ENCODE assay signal across 8 cellular contexts in genomic region chr6:5302995-5303622, GRCh38. TPM values are rescaled to one million over a fixed set of nuclear protein-coding genes. Genes with fewer than 3 reads are reported as not detected.
DNase-seq lines count a peak whose midpoint lies in the region; ATAC-seq and TF ChIP-seq lines count a peak whose summit lies in the region.

No MANE protein-coding gene starts in this region.

- no peaks in the 10 kb centered on the region for H3K27me3 ChIP-seq in kidney epithelial cell (ENCODE audit: control insufficient read depth, insufficient read depth, low read length)

- H3K4me3 ChIP-seq in kidney epithelial cell (ENCODE audit: low read depth, low read length): no peak overlapping the region

- no peaks in the 10 kb centered on the region for H3K36me3 ChIP-seq in kidney epithelial cell (ENCODE audit: control insufficient read depth, insufficient read depth, low read length)

- peak overlapping the region; percentile 24; the same call in 1 of the 2 replicates for H3K27ac ChIP-seq in C4-2B

- DNase-seq in SK-N-DZ (ENCODE audit: low spot score) (peak; percentile 26), amniotic epithelial cell (ENCODE audit: low read depth) (peak; percentile 40), kidney epithelial cell (ENCODE audit: low read depth) (no peak), SHP77 treated with DMSO at 0.1 percent for 48 hours (lab: John Stamatoyannopoulos, UW) (no peak)
- DNase-seq in stimulated activated CD8-positive, alpha-beta memory T cell treated with anti-CD3 and anti-CD28 coated beads, Interleukin-15, amount 100 ng/mL, for 4 hours (ENCODE audit: low read depth in 2 of 2): peak; percentile 4 to 27

- ATAC-seq in GM19043 (IDR thresholded peaks at IDR 0.05; ENCODE audit: low read depth, unreplicated experiment) (peak; percentile 69), HG03196 (IDR thresholded peaks at IDR 0.05; ENCODE audit: unreplicated experiment) (peak; percentile 48)

- TF ChIP-seq CTCF in C4-2B (conservative IDR thresholded peaks at IDR 0.05): peak; percentile 90
- peak; percentile 79 for TF ChIP-seq CTCF in kidney epithelial cell (IDR thresholded peaks at IDR 0.05; ENCODE audit: insufficient read depth, low read length, poor library complexity, severe bottlenecking)

RNA-seq across cellular contexts. Expression of gene FARS2, which starts 41.8 kb away (rescaled TPM):
- 10.2 and 12.2 TPM in 2 replicates for polyA plus RNA-seq in SK-N-DZ (2014; cell fraction: cytosol; rRNA removed)
- 5.9 and 7.0 TPM in 2 replicates for polyA plus RNA-seq in SK-N-DZ (2014; cell fraction: nucleus; rRNA removed)
- total RNA-seq in kidney epithelial cell: 8.2 and 19.3 TPM in 2 replicates

RNA-seq across cellular contexts. Expression of gene LYRM4, which starts 42.4 kb away (rescaled TPM):
- 47.8 and 48.7 TPM in 2 replicates for polyA plus RNA-seq in SK-N-DZ (2014; cell fraction: cytosol; rRNA removed)
- polyA plus RNA-seq in SK-N-DZ (2014; cell fraction: nucleus; rRNA removed): 24.9 and 30.0 TPM in 2 replicates
- 27.1 and 27.8 TPM in 2 replicates for total RNA-seq in kidney epithelial cell

Comparison
In these comparisons a context has a peak if more than half of its experiments do, and no peak if none do; other contexts are left out.
1. DNase-seq: peak in SK-N-DZ (single experiment), amniotic epithelial cell (single experiment) and stimulated activated CD8-positive, alpha-beta memory T cell treated with anti-CD3 and anti-CD28 coated beads, Interleukin-15, amount 100 ng/mL, for 4 hours (2 of 2); none in kidney epithelial cell (single experiment) and SHP77 treated with DMSO at 0.1 percent for 48 hours (single experiment).